1 cellular context compared by ENCODE assay signal in the genomic region with DNA sequence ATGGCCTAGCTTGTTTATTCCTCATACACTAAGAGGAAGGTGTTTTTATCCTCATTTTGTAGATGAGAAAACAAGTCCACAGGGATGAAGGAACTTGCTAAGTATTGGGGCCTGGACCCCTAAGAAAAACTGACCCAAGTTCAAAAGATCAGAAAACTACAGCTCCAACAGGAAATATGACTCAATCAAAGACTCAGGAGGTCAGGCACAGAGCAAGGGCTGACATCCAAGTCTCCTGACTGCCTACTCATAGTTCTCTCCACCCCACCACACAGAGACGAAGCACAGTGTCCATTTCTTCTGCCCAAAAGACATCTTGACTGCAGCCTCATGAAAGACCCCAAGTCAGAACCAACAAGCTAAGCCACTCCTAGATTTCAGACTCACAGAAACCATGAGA.
TF ChIP-seq lines count a peak whose summit lies in the region.

No MANE protein-coding gene starts in this region.

TF ChIP-seq in GM12878, 131 proteins besides CTCF, POLR2A, EP300 and RAD21:
- TF ChIP-seq FOXK2 (IDR thresholded peaks at IDR 0.05) (no peak), CHD4 (IDR thresholded peaks at IDR 0.05) (no peak), PAX8 (IDR thresholded peaks at IDR 0.05) (no peak), MYB (IDR thresholded peaks at IDR 0.05; ENCODE audit: borderline replicate concordance, low read depth, low read length) (no peak), LARP7 (IDR thresholded peaks at IDR 0.05) (no peak), ZNF384 (IDR thresholded peaks at IDR 0.05; ENCODE audit: borderline replicate concordance, low read depth, low read length) (no peak), BACH1 (IDR thresholded peaks at IDR 0.05; ENCODE audit: borderline replicate concordance) (no peak), MTA3 (IDR thresholded peaks at IDR 0.05; ENCODE audit: borderline replicate concordance, low read length) (no peak), MTA2 (IDR thresholded peaks at IDR 0.05; ENCODE audit: low read depth) (no peak), BCL11A (IDR thresholded peaks at IDR 0.05; ENCODE audit: low read depth, low read length) (no peak)
- TF ChIP-seq, protein P1, sequence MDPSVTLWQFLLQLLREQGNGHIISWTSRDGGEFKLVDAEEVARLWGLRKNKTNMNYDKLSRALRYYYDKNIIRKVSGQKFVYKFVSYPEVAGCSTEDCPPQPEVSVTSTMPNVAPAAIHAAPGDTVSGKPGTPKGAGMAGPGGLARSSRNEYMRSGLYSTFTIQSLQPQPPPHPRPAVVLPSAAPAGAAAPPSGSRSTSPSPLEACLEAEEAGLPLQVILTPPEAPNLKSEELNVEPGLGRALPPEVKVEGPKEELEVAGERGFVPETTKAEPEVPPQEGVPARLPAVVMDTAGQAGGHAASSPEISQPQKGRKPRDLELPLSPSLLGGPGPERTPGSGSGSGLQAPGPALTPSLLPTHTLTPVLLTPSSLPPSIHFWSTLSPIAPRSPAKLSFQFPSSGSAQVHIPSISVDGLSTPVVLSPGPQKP (IDR thresholded peaks at IDR 0.05; ENCODE audit: low read depth, low read length): no peak
- TF ChIP-seq, protein P2, sequence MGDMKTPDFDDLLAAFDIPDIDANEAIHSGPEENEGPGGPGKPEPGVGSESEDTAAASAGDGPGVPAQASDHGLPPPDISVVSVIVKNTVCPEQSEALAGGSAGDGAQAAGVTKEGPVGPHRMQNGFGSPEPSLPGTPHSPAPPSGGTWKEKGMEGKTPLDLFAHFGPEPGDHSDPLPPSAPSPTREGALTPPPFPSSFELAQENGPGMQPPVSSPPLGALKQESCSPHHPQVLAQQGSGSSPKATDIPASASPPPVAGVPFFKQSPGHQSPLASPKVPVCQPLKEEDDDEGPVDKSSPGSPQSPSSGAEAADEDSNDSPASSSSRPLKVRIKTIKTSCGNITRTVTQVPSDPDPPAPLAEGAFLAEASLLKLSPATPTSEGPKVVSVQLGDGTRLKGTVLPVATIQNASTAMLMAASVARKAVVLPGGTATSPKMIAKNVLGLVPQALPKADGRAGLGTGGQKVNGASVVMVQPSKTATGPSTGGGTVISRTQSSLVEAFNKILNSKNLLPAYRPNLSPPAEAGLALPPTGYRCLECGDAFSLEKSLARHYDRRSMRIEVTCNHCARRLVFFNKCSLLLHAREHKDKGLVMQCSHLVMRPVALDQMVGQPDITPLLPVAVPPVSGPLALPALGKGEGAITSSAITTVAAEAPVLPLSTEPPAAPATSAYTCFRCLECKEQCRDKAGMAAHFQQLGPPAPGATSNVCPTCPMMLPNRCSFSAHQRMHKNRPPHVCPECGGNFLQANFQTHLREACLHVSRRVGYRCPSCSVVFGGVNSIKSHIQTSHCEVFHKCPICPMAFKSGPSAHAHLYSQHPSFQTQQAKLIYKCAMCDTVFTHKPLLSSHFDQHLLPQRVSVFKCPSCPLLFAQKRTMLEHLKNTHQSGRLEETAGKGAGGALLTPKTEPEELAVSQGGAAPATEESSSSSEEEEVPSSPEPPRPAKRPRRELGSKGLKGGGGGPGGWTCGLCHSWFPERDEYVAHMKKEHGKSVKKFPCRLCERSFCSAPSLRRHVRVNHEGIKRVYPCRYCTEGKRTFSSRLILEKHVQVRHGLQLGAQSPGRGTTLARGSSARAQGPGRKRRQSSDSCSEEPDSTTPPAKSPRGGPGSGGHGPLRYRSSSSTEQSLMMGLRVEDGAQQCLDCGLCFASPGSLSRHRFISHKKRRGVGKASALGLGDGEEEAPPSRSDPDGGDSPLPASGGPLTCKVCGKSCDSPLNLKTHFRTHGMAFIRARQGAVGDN (IDR thresholded peaks at IDR 0.05): no peak
